ENCODE assay signal across 14 cellular contexts in genomic region chr7:33186187-33186586, GRCh38. TPM values are rescaled to one million over a fixed set of nuclear protein-coding genes. Genes with fewer than 3 reads are reported as not detected.
DNase-seq lines count a peak whose midpoint lies in the region; ATAC-seq and TF ChIP-seq lines count a peak whose summit lies in the region.
"Had no signal": no experiment of that assay in that cellular context is flagged by ENCODE, and none has a peak within 500 bp of the region (broad histone marks: within the 10 kb centered on the region; RNA-seq: fewer than 3 reads in every experiment).

No MANE protein-coding gene starts in this region.

- ATAC-seq in HG03378 (IDR thresholded peaks at IDR 0.05; ENCODE audit: unreplicated experiment) = no peak
- no peak for ATAC-seq in HG02798 (IDR thresholded peaks at IDR 0.05; ENCODE audit: poor library complexity, unreplicated experiment)
- ATAC-seq: activated T-cell treated with anti-CD3 and anti-CD28 coated beads, Interleukin-2, amount 50 U/mL, for 72 hours had no signal

- H3K9me3 ChIP-seq in adipocyte (ENCODE audit: control insufficient read depth, low read length) = no peaks in the 10 kb centered on the region
- no peaks in the 10 kb centered on the region for H3K9me3 ChIP-seq in hepatocyte (ENCODE audit: low read depth)
- H3K9me3 ChIP-seq: BE2C, heart left ventricle had no signal

- no peaks in the 10 kb centered on the region for H3K79me2 ChIP-seq in hepatocyte

- H3K4me3 ChIP-seq in adipocyte (ENCODE audit: low read length) = no peak overlapping the region
- H3K4me3 ChIP-seq in hepatocyte = no peak overlapping the region
- H3K4me3 ChIP-seq: heart left ventricle had no signal

- H3K27me3 ChIP-seq in adipocyte (replicated peaks; ENCODE audit: control insufficient read depth, insufficient read depth, low read length) (no peaks in the 10 kb centered on the region), hepatocyte (no peaks in the 10 kb centered on the region)
- H3K27me3 ChIP-seq: BE2C, heart left ventricle had no signal

- DNase-seq in AG08395 (ENCODE audit: low spot score) = peak; percentile 38
- DNase-seq in HS-5 (ENCODE audit: low read depth) = peak; percentile 25
- DNase-seq in adipocyte (ENCODE audit: low read depth) = peak; percentile 20
- DNase-seq in iris pigment epithelial cell (ENCODE audit: low read depth) = peak; percentile 81
- DNase-seq in hepatocyte (ENCODE audit: low spot score) = no peak
- DNase-seq in ureter (ENCODE audit: low spot score) = no peak
- DNase-seq: activated CD4-positive, alpha-beta T cell treated with anti-CD3 and anti-CD28 coated beads for 4 hours; BE2C; effector CD4-positive, alpha-beta T cell; heart left ventricle; stimulated activated CD4-positive, alpha-beta T cell treated with anti-CD3 and anti-CD28 coated beads, Interleukin-4, amount 100 ng/mL, for 4 hours had no signal

- no peak overlapping the region for H3K27ac ChIP-seq in hepatocyte
- H3K27ac ChIP-seq: heart left ventricle had no signal

- no peak overlapping the region for H3K4me2 ChIP-seq in hepatocyte

- H3K4me1 ChIP-seq in adipocyte (ENCODE audit: control insufficient read depth, insufficient read depth, low read length) (peaks cover 5% of the 10 kb centered on the region), hepatocyte (ENCODE audit: insufficient read depth) (no peaks in the 10 kb centered on the region)
- H3K4me1 ChIP-seq: BE2C had no signal

- no peaks in the 10 kb centered on the region for H3K36me3 ChIP-seq in adipocyte (ENCODE audit: control insufficient read depth, insufficient read depth, low read length, severe bottlenecking)
- H3K36me3 ChIP-seq in hepatocyte (replicated peaks; ENCODE audit: insufficient read depth, low read depth) = no peaks in the 10 kb centered on the region
- H3K36me3 ChIP-seq: BE2C had no signal

- TF ChIP-seq CTCF in hepatocyte (IDR thresholded peaks at IDR 0.05; ENCODE audit: poor library complexity) = no peak

- no peaks in the 10 kb centered on the region for H3K9me2 ChIP-seq in hepatocyte (replicated peaks; ENCODE audit: insufficient read depth)

- no peaks in the 10 kb centered on the region for H4K20me1 ChIP-seq in hepatocyte (ENCODE audit: insufficient read depth, poor library complexity, severe bottlenecking)

- H2AFZ ChIP-seq in hepatocyte = no peak overlapping the region

- WGBS in hepatocyte (ENCODE audit: low lambda C conversion rate, missing lambda C conversion rate) = 70% methylated on average over 1 of the region's 1 CpG

- no peak overlapping the region for H3K9ac ChIP-seq in adipocyte (ENCODE audit: low read length)

RNA-seq across cellular contexts. Expression of gene BBS9, which starts 56.8 kb away (rescaled TPM):
- total RNA-seq in hepatocyte (12.3 and 13.1 TPM in 2 replicates), ureter (22.7 TPM)
- 10.1 and 10.5 TPM in 2 replicates for polyA plus RNA-seq in hepatocyte

Comparison
In these comparisons a context has a peak if more than half of its experiments do, and no peak if none do; other contexts are left out.
1. DNase-seq: peak in AG08395 (single experiment), HS-5 (single experiment), adipocyte (single experiment) and iris pigment epithelial cell (single experiment); none in hepatocyte (single experiment) and ureter (single experiment).